13 cellular contexts compared by ENCODE assay signal in the genomic region with DNA sequence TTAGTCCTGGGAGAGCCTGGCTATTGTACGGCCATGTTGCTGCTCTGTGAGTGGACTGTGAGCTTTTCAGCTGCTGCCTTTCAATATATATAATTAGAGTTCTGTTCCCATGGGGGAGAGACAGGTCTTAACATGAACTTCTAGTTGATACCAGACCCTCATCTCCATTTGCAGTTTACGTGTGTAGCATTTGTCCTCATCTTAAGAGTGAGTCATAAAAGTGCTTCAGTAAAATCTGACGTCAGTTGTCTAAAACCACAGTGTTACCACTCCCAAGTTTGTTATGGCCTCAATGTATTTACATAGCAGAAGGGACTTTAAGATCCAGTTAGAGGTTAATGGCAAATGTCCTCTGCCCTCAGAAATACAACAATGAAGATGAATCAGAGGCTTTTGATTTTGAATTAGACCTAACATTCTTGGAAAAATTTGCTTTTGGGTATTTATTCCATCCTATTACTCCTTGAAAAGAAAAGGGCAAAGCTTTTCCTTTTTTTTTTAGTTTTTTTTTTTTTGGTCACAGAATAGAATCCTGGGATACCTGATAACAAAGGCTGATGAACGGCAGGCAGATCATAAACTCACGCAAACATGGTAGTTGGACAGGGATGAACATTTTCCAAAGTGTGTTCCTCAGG. TPM values are rescaled to one million over a fixed set of nuclear protein-coding genes. Genes with fewer than 3 reads are reported as not detected.
DNase-seq lines count a peak whose midpoint lies in the region; ATAC-seq and TF ChIP-seq lines count a peak whose summit lies in the region.
"Had no signal": no experiment of that assay in that cellular context is flagged by ENCODE, and none has a peak within 500 bp of the region (broad histone marks: within the 10 kb centered on the region; RNA-seq: fewer than 3 reads in every experiment).

No MANE protein-coding gene starts in this region.

- H4K20me1 ChIP-seq in OCI-LY3 (ENCODE audit: insufficient read depth, low read length): no peaks in the 10 kb centered on the region

- H3K9ac ChIP-seq in OCI-LY3 (ENCODE audit: low read length): peak overlapping the region; percentile 26; the same call in 1 of the 2 replicates

- peaks cover 24% of the 10 kb centered on the region for H3K4me1 ChIP-seq in OCI-LY3 (ENCODE audit: low read length)
- H3K4me1 ChIP-seq: adrenal gland, esophagus squamous epithelium had no signal

- POLR2A ChIA-PET in AG04449 (lab: Yijun Ruan, JAX): interaction anchor here (0.5 kb wide), 1 partner anchor 13 kb away, joined by 4 read pairs; no protein-coding TSS in a partner anchor
- POLR2A ChIA-PET in HEK293T (lab: Yijun Ruan, JAX): interaction anchor here (0.7 kb wide), 1 partner anchor 49 kb away, joined by 3 read pairs; no protein-coding TSS in a partner anchor

- no peaks in the 10 kb centered on the region for H3K27me3 ChIP-seq in OCI-LY3 (ENCODE audit: low read depth, low read length)

- H3K4me3 ChIP-seq in AG04449 (ENCODE audit: low read depth, low read length): no peak overlapping the region
- peak overlapping the region; percentile 2; the same call in 1 of the 2 replicates for H3K4me3 ChIP-seq in OCI-LY3 (ENCODE audit: low read length)
- no peak overlapping the region for H3K4me3 ChIP-seq in fibroblast of pulmonary artery (replicated peaks; ENCODE audit: low read depth, low read length)
- H3K4me3 ChIP-seq: adrenal gland, esophagus squamous epithelium had no signal

- no peak for TF ChIP-seq CTCF in AG04449 (IDR thresholded peaks at IDR 0.05; ENCODE audit: insufficient read depth, low read length, missing control alignments)
- TF ChIP-seq CTCF in OCI-LY3 (IDR thresholded peaks at IDR 0.05; ENCODE audit: low read depth, low read length): no peak
- no peak for TF ChIP-seq CTCF in fibroblast of pulmonary artery (IDR thresholded peaks at IDR 0.05; ENCODE audit: low read length, missing control alignments)

- DNase-seq in AG04449 (ENCODE audit: low read depth, low spot score): peak; percentile 19
- peak; percentile 21 for DNase-seq in HEK293T (ENCODE audit: extremely low spot score)
- peak; percentile 29 for DNase-seq in fibroblast of pulmonary artery (ENCODE audit: low read depth)
- DNase-seq in sciatic nerve (ENCODE audit: low spot score): no peak
- DNase-seq: adrenal gland; esophagus squamous epithelium; stimulated activated CD4-positive, alpha-beta T cell treated with anti-CD3 and anti-CD28 coated beads, Interleukin-12 subunit alpha, Interleukin-12 subunit beta, amount 100 ng/mL, for 4 hours; stimulated activated naive CD4-positive, alpha-beta T cell treated with Interleukin-2 at 50 U/mL for 16 hours had no signal

- ATAC-seq in sciatic nerve (no peak), GM21515 (IDR thresholded peaks at IDR 0.05; ENCODE audit: unreplicated experiment) (no peak), HG02852 (IDR thresholded peaks at IDR 0.05; ENCODE audit: unreplicated experiment) (no peak), GM18511 (IDR thresholded peaks at IDR 0.05; ENCODE audit: unreplicated experiment) (no peak)
- ATAC-seq: Panc1 had no signal

- H3K27ac ChIP-seq in OCI-LY3 (ENCODE audit: low read length): peak overlapping the region; percentile 48; the same call in 1 of the 2 replicates
- H3K27ac ChIP-seq: adrenal gland, esophagus squamous epithelium had no signal

- H3K79me2 ChIP-seq in OCI-LY3 (ENCODE audit: low read length): no peaks in the 10 kb centered on the region

- H3K4me2 ChIP-seq in OCI-LY3 (ENCODE audit: low read length): peak overlapping the region; percentile 46

- peak overlapping the region; percentile 84 for H2AFZ ChIP-seq in OCI-LY3 (ENCODE audit: low read depth, low read length)

- intact Hi-C loops in sciatic nerve (cut with DNase I): no loop called here

- CTCF ChIA-PET in AG04449 (lab: Yijun Ruan, JAX): interaction anchor here (1.2 kb wide), 1 partner anchor 26 kb away, joined by 4 read pairs; no protein-coding TSS in a partner anchor
- CTCF ChIA-PET in HEK293T (lab: Yijun Ruan, JAX): no interaction called here

- H3K36me3 ChIP-seq in OCI-LY3 (replicated peaks; ENCODE audit: low read depth, low read length): peaks cover 2% of the 10 kb centered on the region
- H3K36me3 ChIP-seq: adrenal gland, esophagus squamous epithelium had no signal

- H3K9me3 ChIP-seq in OCI-LY3 (ENCODE audit: insufficient read depth, low read length): no peaks in the 10 kb centered on the region
- H3K9me3 ChIP-seq: adrenal gland, esophagus squamous epithelium had no signal

TF ChIP-seq in HEK293T, 16 proteins besides CTCF, POLR2A, EP300 and RAD21:
- TF ChIP-seq PKNOX1 (IDR thresholded peaks at IDR 0.05) (0 out of 2 replicates have a peak, but pooled peaks have one; percentile 12), CTBP1 (IDR thresholded peaks at IDR 0.05; ENCODE audit: borderline replicate concordance) (peak; percentile 39; the same call in 1 of the 2 replicates), LEF1 (IDR thresholded peaks at IDR 0.05; ENCODE audit: borderline replicate concordance) (no peak), SP1 (IDR thresholded peaks at IDR 0.05) (no peak), ZNF384 (IDR thresholded peaks at IDR 0.05) (0 out of 2 replicates have a peak, but pooled peaks have one; percentile 43)
TF ChIP-seq in HEK293T: peak in this region for 3.

RNA-seq across cellular contexts. Expression of gene PHOX2B, which starts 38.6 kb away (rescaled TPM):
- total RNA-seq in sciatic nerve: not detected
- total RNA-seq: esophagus squamous epithelium had no signal
